Comparison of ENCODE assay signal across 10 cellular contexts in the genomic region with DNA sequence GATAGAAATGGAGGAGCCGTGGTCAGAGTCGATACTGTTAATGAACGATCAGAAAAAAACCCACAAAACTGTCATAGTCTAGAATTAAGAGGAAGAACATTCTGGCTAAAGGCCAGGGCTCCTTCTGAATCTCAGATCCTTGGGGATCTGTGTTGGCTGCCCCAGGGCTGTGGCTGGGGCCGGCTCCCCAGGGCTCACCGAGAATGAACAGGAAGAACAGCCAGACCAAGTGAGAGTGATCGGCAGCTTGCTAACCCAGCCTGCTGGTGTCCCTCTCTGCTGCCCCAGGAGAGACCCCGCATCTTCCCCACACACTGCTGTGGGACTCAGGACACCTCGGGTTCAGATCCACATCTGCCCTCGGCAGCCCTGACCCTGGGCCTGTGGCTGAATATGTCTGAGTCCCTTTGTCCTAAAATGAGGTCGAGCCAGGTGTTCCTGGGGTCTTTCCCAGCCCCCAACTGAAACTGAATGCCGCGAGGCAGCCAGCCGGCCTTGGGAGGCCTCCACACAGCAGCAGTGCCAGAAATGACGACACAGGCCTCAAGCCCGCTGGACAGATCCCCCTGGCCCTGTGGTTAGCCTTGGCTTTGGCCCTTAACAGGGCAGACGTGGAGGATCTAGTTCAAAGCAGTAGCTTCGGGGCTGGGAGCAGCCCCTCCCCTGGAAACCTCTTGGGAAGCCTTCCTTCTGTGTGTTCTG. TPM values are rescaled to one million over a fixed set of nuclear protein-coding genes. Genes with fewer than 3 reads are reported as not detected.
DNase-seq lines count a peak whose midpoint lies in the region; ATAC-seq and TF ChIP-seq lines count a peak whose summit lies in the region.
"Had no signal": no experiment of that assay in that cellular context is flagged by ENCODE, and none has a peak within 500 bp of the region (broad histone marks: within the 10 kb centered on the region; RNA-seq: fewer than 3 reads in every experiment).

No MANE protein-coding gene starts in this region.

- DNase-seq in NCI-H2171 treated with DMSO at 0.1 percent for 48 hours (lab: John Stamatoyannopoulos, UW), result peak; percentile 14
- no peak for DNase-seq in NCI-H2171 (lab: John Stamatoyannopoulos, UW)
- peak; percentile 77 for DNase-seq in fibroblast of pulmonary artery (ENCODE audit: low read depth)
- no peak for DNase-seq in type B pancreatic cell (ENCODE audit: extremely low spot score, unreplicated experiment)
- DNase-seq in activated CD4-positive, alpha-beta T cell treated with anti-CD3 and anti-CD28 coated beads for 36 hours, result no peak
- no peak for DNase-seq in activated naive CD4-positive, alpha-beta T cell (lab: John Stamatoyannopoulos, UW)
- DNase-seq: 8988T, Peyer's patch had no signal

- intact Hi-C loops in activated CD4-positive, alpha-beta T cell treated with anti-CD3 and anti-CD28 coated beads for 36 hours (cut with DNase I, micrococcal nuclease), result no loop called here

- CTCF ChIA-PET in activated CD4-positive, alpha-beta T cell treated with anti-CD3 and anti-CD28 coated beads for 36 hours (lab: Charles Lee), result interaction anchor here (0.9 to 1.5 kb wide), 3 partner anchors 59 to 133 kb away, joined by 3 to 4 read pairs (median 4); no protein-coding TSS in a partner anchor

- H3K9me3 Mint-ChIP-seq in nephron (no peaks in the 10 kb centered on the region), type B pancreatic cell (no peaks in the 10 kb centered on the region)
- no peaks in the 10 kb centered on the region for H3K9me3 Mint-ChIP-seq in activated CD4-positive, alpha-beta T cell treated with anti-CD3 and anti-CD28 coated beads for 36 hours (ENCODE audit: low read depth)

- POLR2A ChIA-PET in activated CD4-positive, alpha-beta T cell treated with anti-CD3 and anti-CD28 coated beads for 36 hours (lab: Charles Lee), result no interaction called here

- H3K27ac Mint-ChIP-seq in nephron (peak overlapping the region; percentile 48 to 78 (median 65)), type B pancreatic cell (no peak overlapping the region)
- H3K27ac Mint-ChIP-seq in activated CD4-positive, alpha-beta T cell treated with anti-CD3 and anti-CD28 coated beads for 36 hours, result no peak overlapping the region

- H3K27me3 Mint-ChIP-seq in nephron (ENCODE audit: low read depth) (no peaks in the 10 kb centered on the region), type B pancreatic cell (no peaks in the 10 kb centered on the region)
- H3K27me3 Mint-ChIP-seq in activated CD4-positive, alpha-beta T cell treated with anti-CD3 and anti-CD28 coated beads for 36 hours, result no peaks in the 10 kb centered on the region

- no peak overlapping the region for H3K4me3 Mint-ChIP-seq in nephron
- peak overlapping the region; percentile 15 for H3K4me3 Mint-ChIP-seq in type B pancreatic cell
- H3K4me3 Mint-ChIP-seq in activated CD4-positive, alpha-beta T cell treated with anti-CD3 and anti-CD28 coated beads for 36 hours, result no peak overlapping the region

- peaks cover 30% of the 10 kb centered on the region for H3K4me1 Mint-ChIP-seq in nephron
- peaks cover 25% of the 10 kb centered on the region for H3K4me1 Mint-ChIP-seq in type B pancreatic cell (ENCODE audit: unreplicated experiment)
- H3K4me1 Mint-ChIP-seq in activated CD4-positive, alpha-beta T cell treated with anti-CD3 and anti-CD28 coated beads for 36 hours, result no peaks in the 10 kb centered on the region

- no peak overlapping the region for H3K4me3 ChIP-seq in fibroblast of pulmonary artery (replicated peaks; ENCODE audit: low read depth, low read length)
- H3K4me3 ChIP-seq: Peyer's patch had no signal

- ATAC-seq in HG02571 (IDR thresholded peaks at IDR 0.05; ENCODE audit: unreplicated experiment), result no peak
- no peak for ATAC-seq in activated CD4-positive, alpha-beta T cell treated with anti-CD3 and anti-CD28 coated beads for 36 hours

- TF ChIP-seq CTCF in fibroblast of pulmonary artery (IDR thresholded peaks at IDR 0.05; ENCODE audit: low read length, missing control alignments), result no peak
- TF ChIP-seq CTCF in nephron (IDR thresholded peaks at IDR 0.05; ENCODE audit: unreplicated experiment in 3 of 3), result no peak
- no peak for TF ChIP-seq CTCF in type B pancreatic cell (conservative IDR thresholded peaks at IDR 0.05)

- peaks cover 23% of the 10 kb centered on the region for H3K36me3 Mint-ChIP-seq in nephron (ENCODE audit: low read depth)
- peaks cover 6% of the 10 kb centered on the region for H3K36me3 Mint-ChIP-seq in type B pancreatic cell
- H3K36me3 Mint-ChIP-seq in activated CD4-positive, alpha-beta T cell treated with anti-CD3 and anti-CD28 coated beads for 36 hours (ENCODE audit: low read depth), result peaks cover 5% of the 10 kb centered on the region

RNA-seq across cellular contexts. Expression of gene CLEC18A, which starts 23.9 kb away (rescaled TPM):
- total RNA-seq in type B pancreatic cell (ENCODE audit: low replicate concordance), result 2.6 and 5.4 TPM in 2 replicates
- under 1 TPM; 0.32 to 0.37 TPM for total RNA-seq in activated CD4-positive, alpha-beta T cell treated with anti-CD3 and anti-CD28 coated beads for 36 hours

Comparison
In these comparisons a context has a peak if more than half of its experiments do, and no peak if none do; other contexts are left out.
1. DNase-seq: peak in NCI-H2171 treated with DMSO at 0.1 percent for 48 hours (single experiment) and fibroblast of pulmonary artery (single experiment); none in NCI-H2171 (single experiment), type B pancreatic cell (single experiment), activated CD4-positive, alpha-beta T cell treated with anti-CD3 and anti-CD28 coated beads for 36 hours (single experiment) and activated naive CD4-positive, alpha-beta T cell (0 of 4).
2. H3K27ac Mint-ChIP-seq: peak in nephron (3 of 3); none in type B pancreatic cell (single experiment) and activated CD4-positive, alpha-beta T cell treated with anti-CD3 and anti-CD28 coated beads for 36 hours (single experiment).